Comparison of ENCODE assay signal across 1 cellular context in genomic region chr20:57269148-57269984, GRCh38.
TF ChIP-seq lines count a peak whose summit lies in the region.

No MANE protein-coding gene starts in this region.

TF ChIP-seq in H1, 55 proteins besides CTCF, POLR2A, EP300 and RAD21:
- no peak for TF ChIP-seq SIN3A (conservative IDR thresholded peaks at IDR 0.05 in 1 of 2, IDR thresholded peaks at IDR 0.05 in 1 of 2; ENCODE audit: low read depth in 1 of 2, low read length in 2 of 2)
- TF ChIP-seq YY1 (IDR thresholded peaks at IDR 0.05; ENCODE audit: low read depth, low read length): peak; percentile 82
- no peak for TF ChIP-seq GTF2F1 (IDR thresholded peaks at IDR 0.05; ENCODE audit: borderline replicate concordance, low read depth, low read length)
- TF ChIP-seq CREB1 (IDR thresholded peaks at IDR 0.05): no peak
- peak; percentile 38; the same call in 1 of the 2 replicates for TF ChIP-seq SP1 (IDR thresholded peaks at IDR 0.05; ENCODE audit: low read depth, low read length)
- TF ChIP-seq ASH2L (IDR thresholded peaks at IDR 0.05; ENCODE audit: low read length): peak; percentile 37
- TF ChIP-seq POLR2AphosphoS5 (IDR thresholded peaks at IDR 0.05; ENCODE audit: low read depth, low read length): no peak
- TF ChIP-seq BACH1 (IDR thresholded peaks at IDR 0.05; ENCODE audit: low read length): no peak
- no peak for TF ChIP-seq SP4 (IDR thresholded peaks at IDR 0.05; ENCODE audit: low read length)
- no peak for TF ChIP-seq JUND (IDR thresholded peaks at IDR 0.05; ENCODE audit: low read length)
- no peak for TF ChIP-seq CEBPB (IDR thresholded peaks at IDR 0.05; ENCODE audit: low read depth, low read length)
- TF ChIP-seq JUN (IDR thresholded peaks at IDR 0.05; ENCODE audit: low read depth, low read length): no peak
- no peak for TF ChIP-seq KDM5A (IDR thresholded peaks at IDR 0.05; ENCODE audit: low read length)
- peak; percentile 42; the same call in 1 of the 2 replicates for TF ChIP-seq KDM1A (IDR thresholded peaks at IDR 0.05; ENCODE audit: borderline replicate concordance, low read length)
- no peak for TF ChIP-seq SIRT6 (IDR thresholded peaks at IDR 0.05; ENCODE audit: low read length)
- 0 out of 2 replicates have a peak, but pooled peaks have one; percentile 20 for TF ChIP-seq E2F6 (IDR thresholded peaks at IDR 0.05)
- no peak for TF ChIP-seq CHD2 (IDR thresholded peaks at IDR 0.05; ENCODE audit: low read length)
- TF ChIP-seq TAF7 (optimal IDR thresholded peaks at IDR 0.05; ENCODE audit: borderline replicate concordance, low read depth, low read length): no peak
- no peak for TF ChIP-seq TBP (IDR thresholded peaks at IDR 0.05; ENCODE audit: low read depth, low read length)
- TF ChIP-seq RNF2 (IDR thresholded peaks at IDR 0.05; ENCODE audit: borderline replicate concordance, low read depth, low read length, missing control alignments, poor library complexity, severe bottlenecking): no peak
- TF ChIP-seq BRCA1 (IDR thresholded peaks at IDR 0.05; ENCODE audit: low read depth, low read length): no peak
- no peak for TF ChIP-seq RBBP5 (IDR thresholded peaks at IDR 0.05; ENCODE audit: borderline replicate concordance, low read depth, low read length)
- TF ChIP-seq TCF12 (IDR thresholded peaks at IDR 0.05; ENCODE audit: low read depth, low read length): 0 out of 2 replicates have a peak, but pooled peaks have one; percentile 83
- TF ChIP-seq ATF2 (IDR thresholded peaks at IDR 0.05; ENCODE audit: low read length): no peak
- TF ChIP-seq ZNF274 (IDR thresholded peaks at IDR 0.05; ENCODE audit: borderline replicate concordance, extremely low read depth, low read length): no peak
